Comparison of ENCODE assay signal across 1 cellular context in the genomic region with DNA sequence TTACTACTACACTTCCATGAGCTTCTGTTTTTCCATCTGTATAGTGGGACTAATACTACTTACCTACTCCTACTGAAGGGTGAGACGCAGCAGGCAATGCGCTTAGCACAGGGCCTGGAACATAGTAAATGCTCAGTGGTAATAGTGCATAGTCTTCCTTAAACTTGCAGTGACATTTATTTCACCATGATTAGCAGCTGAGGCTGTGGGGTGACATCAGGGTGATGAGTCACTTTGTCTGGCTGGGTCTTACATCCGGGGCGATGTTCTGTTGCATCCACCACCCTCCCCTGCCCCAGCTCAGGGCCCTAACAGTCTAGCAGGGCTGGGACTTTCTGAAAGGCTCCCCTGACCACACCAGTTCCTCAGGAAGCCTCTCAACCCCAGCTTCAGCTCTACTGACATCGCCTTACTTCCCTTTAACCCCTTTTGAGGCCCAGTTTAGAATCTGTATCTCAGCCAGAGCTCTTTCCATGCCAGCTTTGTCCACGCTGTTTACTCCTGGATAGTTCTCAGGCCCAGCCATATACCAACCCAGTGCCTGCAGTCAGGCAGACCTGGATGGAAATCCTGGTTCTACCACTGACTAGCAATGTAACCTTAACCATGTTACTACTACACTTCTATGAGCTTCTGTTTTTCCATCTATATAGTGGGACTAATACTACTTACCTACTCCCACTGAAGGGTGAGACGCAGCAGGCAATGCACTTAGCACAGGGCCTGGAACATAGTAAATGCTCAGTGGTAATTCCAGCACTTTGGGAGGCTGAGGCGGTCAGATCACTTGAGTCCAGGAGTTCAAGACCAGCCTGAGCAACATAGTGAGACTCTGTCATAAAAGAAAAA.
A peak's percentile ranks its signal among the peaks of the same experiment; 100 is the strongest.
TF ChIP-seq lines count a peak whose summit lies in the region.

No MANE protein-coding gene starts in this region.

TF ChIP-seq in GM12878, 131 proteins besides CTCF, POLR2A, EP300 and RAD21 (continued from another document and continues in another):
- TF ChIP-seq ZNF592 (IDR thresholded peaks at IDR 0.05) (0 out of 2 replicates have a peak, but pooled peaks have one; percentile 39), RAD51 (IDR thresholded peaks at IDR 0.05) (no peak), CUX1 (IDR thresholded peaks at IDR 0.05; ENCODE audit: insufficient replicate concordance, low read depth, low read length) (peak; percentile 29), EGR1 (IDR thresholded peaks at IDR 0.05; ENCODE audit: borderline replicate concordance in 1 of 2, low read depth in 2 of 2, low read length in 2 of 2) (peak in 1 of 2 experiments; percentile 53; a peak in 1 of 3 replicates), POLR2AphosphoS5 (IDR thresholded peaks at IDR 0.05; ENCODE audit: low read length) (no peak), POU2F2 (IDR thresholded peaks at IDR 0.05; ENCODE audit: borderline replicate concordance, low read depth, low read length) (peak; percentile 54; the same call in 1 of the 3 replicates), BRCA1 (IDR thresholded peaks at IDR 0.05; ENCODE audit: low read depth, low read length) (no peak), IRF3 (IDR thresholded peaks at IDR 0.05) (no peak), NR2F1 (conservative IDR thresholded peaks at IDR 0.05) (peak; percentile 48), TAF1 (IDR thresholded peaks at IDR 0.05; ENCODE audit: borderline replicate concordance, low read depth, low read length) (no peak), USF1 (IDR thresholded peaks at IDR 0.05; ENCODE audit: borderline replicate concordance, extremely low read length, insufficient read depth, low read depth, low read length) (no peak), SIN3A (IDR thresholded peaks at IDR 0.05; ENCODE audit: low read depth, low read length) (no peak), PAX5 (IDR thresholded peaks at IDR 0.05; ENCODE audit: borderline replicate concordance, low read depth, low read length) (peak; percentile 44; the same call in 1 of the 2 replicates), PAX8 (IDR thresholded peaks at IDR 0.05) (no peak), NR2C2 (IDR thresholded peaks at IDR 0.05; ENCODE audit: borderline replicate concordance, control insufficient read depth, insufficient read length, low read depth) (no peak), TCF7 (IDR thresholded peaks at IDR 0.05; ENCODE audit: borderline replicate concordance) (no peak), NFXL1 (IDR thresholded peaks at IDR 0.05; ENCODE audit: borderline replicate concordance) (no peak), MXI1 (IDR thresholded peaks at IDR 0.05; ENCODE audit: low read depth, low read length) (no peak), RFX5 (IDR thresholded peaks at IDR 0.05; ENCODE audit: low read depth, low read length) (no peak), IKZF2 (IDR thresholded peaks at IDR 0.05) (peak; percentile 83 to 86), MEF2A (IDR thresholded peaks at IDR 0.05; ENCODE audit: insufficient read depth, low read depth, low read length) (peak; percentile 70; the same call in 1 of the 2 replicates), EED (IDR thresholded peaks at IDR 0.05; ENCODE audit: low read depth) (peak; percentile 91), STAT3 (IDR thresholded peaks at IDR 0.05; ENCODE audit: low read depth, low read length) (no peak), SRF (IDR thresholded peaks at IDR 0.05; ENCODE audit: low read depth in 2 of 2, low read length in 2 of 2) (0 out of 4 replicates have a peak, but pooled peaks of 1 of the 2 experiments have one; percentile 20), KDM1A (IDR thresholded peaks at IDR 0.05; ENCODE audit: borderline replicate concordance) (no peak), ZNF384 (IDR thresholded peaks at IDR 0.05; ENCODE audit: borderline replicate concordance, low read depth, low read length) (no peak), ZNF217 (IDR thresholded peaks at IDR 0.05) (no peak), MEF2B (IDR thresholded peaks at IDR 0.05; ENCODE audit: partially characterized antibody, poor library complexity, severe bottlenecking) (no peak), FOXK2 (IDR thresholded peaks at IDR 0.05) (no peak), MYB (IDR thresholded peaks at IDR 0.05; ENCODE audit: borderline replicate concordance, low read depth, low read length) (no peak), IRF4 (IDR thresholded peaks at IDR 0.05; ENCODE audit: low read depth, low read length) (peak; percentile 50; the same call in 1 of the 2 replicates), NFYA (IDR thresholded peaks at IDR 0.05; ENCODE audit: borderline replicate concordance, low read depth, low read length) (no peak), CHD4 (IDR thresholded peaks at IDR 0.05) (no peak)
- TF ChIP-seq, protein P1, sequence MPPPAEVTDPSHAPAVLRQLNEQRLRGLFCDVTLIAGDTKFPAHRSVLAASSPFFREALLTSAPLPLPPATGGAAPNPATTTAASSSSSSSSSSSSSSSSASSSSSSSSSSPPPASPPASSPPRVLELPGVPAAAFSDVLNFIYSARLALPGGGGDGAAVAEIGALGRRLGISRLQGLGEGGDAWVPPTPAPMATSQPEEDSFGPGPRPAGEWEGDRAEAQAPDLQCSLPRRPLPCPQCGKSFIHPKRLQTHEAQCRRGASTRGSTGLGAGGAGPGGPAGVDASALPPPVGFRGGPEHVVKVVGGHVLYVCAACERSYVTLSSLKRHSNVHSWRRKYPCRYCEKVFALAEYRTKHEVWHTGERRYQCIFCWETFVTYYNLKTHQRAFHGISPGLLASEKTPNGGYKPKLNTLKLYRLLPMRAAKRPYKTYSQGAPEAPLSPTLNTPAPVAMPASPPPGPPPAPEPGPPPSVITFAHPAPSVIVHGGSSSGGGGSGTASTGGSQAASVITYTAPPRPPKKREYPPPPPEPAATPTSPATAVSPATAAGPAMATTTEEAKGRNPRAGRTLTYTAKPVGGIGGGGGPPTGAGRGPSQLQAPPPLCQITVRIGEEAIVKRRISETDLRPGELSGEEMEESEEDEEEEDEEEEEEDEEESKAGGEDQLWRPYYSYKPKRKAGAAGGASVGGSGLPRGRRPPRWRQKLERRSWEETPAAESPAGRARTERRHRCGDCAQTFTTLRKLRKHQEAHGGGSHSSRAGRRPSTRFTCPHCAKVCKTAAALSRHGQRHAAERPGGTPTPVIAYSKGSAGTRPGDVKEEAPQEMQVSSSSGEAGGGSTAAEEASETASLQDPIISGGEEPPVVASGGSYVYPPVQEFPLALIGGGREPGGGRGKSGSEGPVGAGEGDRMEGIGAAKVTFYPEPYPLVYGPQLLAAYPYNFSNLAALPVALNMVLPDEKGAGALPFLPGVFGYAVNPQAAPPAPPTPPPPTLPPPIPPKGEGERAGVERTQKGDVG (CRISPR knock-in tag; IDR thresholded peaks at IDR 0.05), result no peak
- TF ChIP-seq, protein P2, sequence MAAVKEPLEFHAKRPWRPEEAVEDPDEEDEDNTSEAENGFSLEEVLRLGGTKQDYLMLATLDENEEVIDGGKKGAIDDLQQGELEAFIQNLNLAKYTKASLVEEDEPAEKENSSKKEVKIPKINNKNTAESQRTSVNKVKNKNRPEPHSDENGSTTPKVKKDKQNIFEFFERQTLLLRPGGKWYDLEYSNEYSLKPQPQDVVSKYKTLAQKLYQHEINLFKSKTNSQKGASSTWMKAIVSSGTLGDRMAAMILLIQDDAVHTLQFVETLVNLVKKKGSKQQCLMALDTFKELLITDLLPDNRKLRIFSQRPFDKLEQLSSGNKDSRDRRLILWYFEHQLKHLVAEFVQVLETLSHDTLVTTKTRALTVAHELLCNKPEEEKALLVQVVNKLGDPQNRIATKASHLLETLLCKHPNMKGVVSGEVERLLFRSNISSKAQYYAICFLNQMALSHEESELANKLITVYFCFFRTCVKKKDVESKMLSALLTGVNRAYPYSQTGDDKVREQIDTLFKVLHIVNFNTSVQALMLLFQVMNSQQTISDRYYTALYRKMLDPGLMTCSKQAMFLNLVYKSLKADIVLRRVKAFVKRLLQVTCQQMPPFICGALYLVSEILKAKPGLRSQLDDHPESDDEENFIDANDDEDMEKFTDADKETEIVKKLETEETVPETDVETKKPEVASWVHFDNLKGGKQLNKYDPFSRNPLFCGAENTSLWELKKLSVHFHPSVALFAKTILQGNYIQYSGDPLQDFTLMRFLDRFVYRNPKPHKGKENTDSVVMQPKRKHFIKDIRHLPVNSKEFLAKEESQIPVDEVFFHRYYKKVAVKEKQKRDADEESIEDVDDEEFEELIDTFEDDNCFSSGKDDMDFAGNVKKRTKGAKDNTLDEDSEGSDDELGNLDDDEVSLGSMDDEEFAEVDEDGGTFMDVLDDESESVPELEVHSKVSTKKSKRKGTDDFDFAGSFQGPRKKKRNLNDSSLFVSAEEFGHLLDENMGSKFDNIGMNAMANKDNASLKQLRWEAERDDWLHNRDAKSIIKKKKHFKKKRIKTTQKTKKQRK (IDR thresholded peaks at IDR 0.05; ENCODE audit: low read depth, low read length), result no peak
- TF ChIP-seq, protein P3, sequence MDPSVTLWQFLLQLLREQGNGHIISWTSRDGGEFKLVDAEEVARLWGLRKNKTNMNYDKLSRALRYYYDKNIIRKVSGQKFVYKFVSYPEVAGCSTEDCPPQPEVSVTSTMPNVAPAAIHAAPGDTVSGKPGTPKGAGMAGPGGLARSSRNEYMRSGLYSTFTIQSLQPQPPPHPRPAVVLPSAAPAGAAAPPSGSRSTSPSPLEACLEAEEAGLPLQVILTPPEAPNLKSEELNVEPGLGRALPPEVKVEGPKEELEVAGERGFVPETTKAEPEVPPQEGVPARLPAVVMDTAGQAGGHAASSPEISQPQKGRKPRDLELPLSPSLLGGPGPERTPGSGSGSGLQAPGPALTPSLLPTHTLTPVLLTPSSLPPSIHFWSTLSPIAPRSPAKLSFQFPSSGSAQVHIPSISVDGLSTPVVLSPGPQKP (IDR thresholded peaks at IDR 0.05; ENCODE audit: low read depth, low read length), result no peak; the same call in 1 of the 2 replicates
